Comparison of ENCODE assay signal across 24 cellular contexts in the genomic region with DNA sequence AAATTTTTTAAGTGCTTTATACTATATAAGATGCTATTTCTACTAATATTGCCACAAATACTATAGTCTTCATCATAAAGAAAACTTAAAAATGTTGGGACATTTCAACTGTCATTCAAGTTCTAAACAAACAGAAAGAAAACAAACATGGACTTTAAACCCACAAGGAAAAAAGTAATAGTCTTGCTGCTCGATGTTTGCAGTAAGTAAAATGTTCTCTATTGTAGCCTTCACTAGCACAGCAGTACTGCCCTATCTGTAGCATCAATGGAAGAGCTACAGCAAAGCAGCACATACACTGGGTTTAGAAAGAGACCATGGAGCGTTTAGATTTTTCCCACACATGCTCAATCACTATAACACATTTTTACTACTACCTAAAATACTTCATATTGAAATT.
DNase-seq lines count a peak whose midpoint lies in the region; ATAC-seq, FAIRE-seq and TF ChIP-seq lines count a peak whose summit lies in the region.
"Had no signal": no experiment of that assay in that cellular context is flagged by ENCODE, and none has a peak within 500 bp of the region (broad histone marks: within the 10 kb centered on the region; RNA-seq: fewer than 3 reads in every experiment).

No MANE protein-coding gene starts in this region.

- H3K4me1 ChIP-seq in liver (ENCODE audit: control insufficient read depth in 4 of 4, insufficient read depth in 4 of 4, low read length in 3 of 4) (peaks cover 2 to 3% (median 2%) of the 10 kb centered on the region in 4 donors), kidney (ENCODE audit: control insufficient read depth in 1 of 2, insufficient read depth in 1 of 2, low read depth in 1 of 2, low read length in 2 of 2) (no peaks in the 10 kb centered on the region)
- H3K4me1 ChIP-seq: BLaER1 had no signal

- H3K27ac ChIP-seq in 22Rv1 = peak overlapping the region; percentile 76
- H3K27ac ChIP-seq in liver (ENCODE audit: low read depth in 1 of 2, low read length in 2 of 2) = no peak overlapping the region
- no peak overlapping the region for H3K27ac ChIP-seq in kidney (ENCODE audit: low read depth in 2 of 2, low read length in 2 of 2)
- H3K27ac ChIP-seq: BLaER1, GM23248 had no signal

- WGBS in liver = 33% methylated on average over 2 of the region's 2 CpGs

- TF ChIP-seq RAD21 in liver (IDR thresholded peaks at IDR 0.05) = no peak

- no peaks in the 10 kb centered on the region for H3K27me3 ChIP-seq in liver (ENCODE audit: control insufficient read depth in 4 of 4, insufficient read depth in 4 of 4, low read length in 3 of 4)
- H3K27me3 ChIP-seq: BLaER1 had no signal

- DNase-seq in NCI-H146 treated with DMSO at 0.1 percent for 48 hours (lab: John Stamatoyannopoulos, UW; ENCODE audit: unreplicated experiment) = peak; percentile 55
- DNase-seq in cerebellar cortex (ENCODE audit: low spot score) = peak; percentile 39
- DNase-seq in AG08396 (ENCODE audit: low spot score) = no peak
- no peak for DNase-seq in kidney
- DNase-seq in GM03348 (ENCODE audit: low spot score) = no peak
- DNase-seq: CD4-positive, alpha-beta memory T cell; DND-41; GM23248; MM.1S; NCI-H187 treated with DMSO at 0.1 percent for 48 hours; NCI-H2171 treated with DMSO at 0.1 percent for 48 hours; NCI-H446 treated with DMSO at 0.1 percent for 48 hours; NCI-H774; RPMI8226; SIG-M5; T-cell had no signal

- H3K9ac ChIP-seq in liver (ENCODE audit: low read depth in 1 of 2, low read length in 2 of 2) (no peak overlapping the region), kidney (ENCODE audit: low read length in 2 of 2) (no peak overlapping the region)
- H3K9ac ChIP-seq: BLaER1, GM23248 had no signal

- TF ChIP-seq CTCF in 22Rv1 (IDR thresholded peaks at IDR 0.05) (no peak), liver (IDR thresholded peaks at IDR 0.05; ENCODE audit: low read depth, low read length, missing input control) (no peak), kidney (IDR thresholded peaks at IDR 0.05; ENCODE audit: borderline replicate concordance, extremely low read depth, insufficient read depth) (no peak)

- FAIRE-seq in kidney (lab: Jason Lieb, UNC) = no peak
- FAIRE-seq: A204.1, G401.6 had no signal

- no peak for ATAC-seq in GM19397 (IDR thresholded peaks at IDR 0.05; ENCODE audit: unreplicated experiment)
- ATAC-seq: HCT116, SK-N-SH treated with all-trans-retinoic acid at 6 μM for 48 hours, T-cell had no signal

- no peak overlapping the region for H3K4me3 ChIP-seq in liver (ENCODE audit: low read depth in 1 of 3, low read length in 3 of 3)
- H3K4me3 ChIP-seq in kidney (ENCODE audit: low read length in 2 of 2) = no peak overlapping the region
- H3K4me3 ChIP-seq: BLaER1, GM23248 had no signal

- no peaks in the 10 kb centered on the region for H3K9me3 ChIP-seq in liver (ENCODE audit: control insufficient read depth in 4 of 4, low read length in 3 of 4)
- H3K9me3 ChIP-seq in kidney (ENCODE audit: control insufficient read depth in 1 of 2, low read length in 2 of 2) = no peaks in the 10 kb centered on the region
- H3K9me3 ChIP-seq: BLaER1 had no signal

- H3K36me3 ChIP-seq in liver (ENCODE audit: control insufficient read depth in 4 of 4, insufficient read depth in 3 of 4, low read depth in 1 of 4, low read length in 3 of 4) = no peaks in the 10 kb centered on the region
- no peaks in the 10 kb centered on the region for H3K36me3 ChIP-seq in kidney (ENCODE audit: control insufficient read depth in 1 of 2, insufficient read depth in 2 of 2, low read length in 2 of 2)
- H3K36me3 ChIP-seq: BLaER1 had no signal

- intact Hi-C loops in kidney (cut with DNase I) = no loop called here

TF ChIP-seq in liver, 16 proteins besides CTCF, POLR2A, EP300 and RAD21:
- TF ChIP-seq HNF4A (conservative IDR thresholded peaks at IDR 0.05) (peak; percentile 27 to 67), YY1 (IDR thresholded peaks at IDR 0.05) (peak; percentile 15), MAX (IDR thresholded peaks at IDR 0.05) (no peak)
TF ChIP-seq in liver: peak in this region for 2.

Comparison
In these comparisons a context has a peak if more than half of its experiments do, and no peak if none do; other contexts are left out.
1. DNase-seq: peak in NCI-H146 treated with DMSO at 0.1 percent for 48 hours (single experiment) and cerebellar cortex (single experiment); none in AG08396 (single experiment), kidney (single experiment) and GM03348 (single experiment).